Comparison of ENCODE assay signal across 8 cellular contexts in the genomic region with DNA sequence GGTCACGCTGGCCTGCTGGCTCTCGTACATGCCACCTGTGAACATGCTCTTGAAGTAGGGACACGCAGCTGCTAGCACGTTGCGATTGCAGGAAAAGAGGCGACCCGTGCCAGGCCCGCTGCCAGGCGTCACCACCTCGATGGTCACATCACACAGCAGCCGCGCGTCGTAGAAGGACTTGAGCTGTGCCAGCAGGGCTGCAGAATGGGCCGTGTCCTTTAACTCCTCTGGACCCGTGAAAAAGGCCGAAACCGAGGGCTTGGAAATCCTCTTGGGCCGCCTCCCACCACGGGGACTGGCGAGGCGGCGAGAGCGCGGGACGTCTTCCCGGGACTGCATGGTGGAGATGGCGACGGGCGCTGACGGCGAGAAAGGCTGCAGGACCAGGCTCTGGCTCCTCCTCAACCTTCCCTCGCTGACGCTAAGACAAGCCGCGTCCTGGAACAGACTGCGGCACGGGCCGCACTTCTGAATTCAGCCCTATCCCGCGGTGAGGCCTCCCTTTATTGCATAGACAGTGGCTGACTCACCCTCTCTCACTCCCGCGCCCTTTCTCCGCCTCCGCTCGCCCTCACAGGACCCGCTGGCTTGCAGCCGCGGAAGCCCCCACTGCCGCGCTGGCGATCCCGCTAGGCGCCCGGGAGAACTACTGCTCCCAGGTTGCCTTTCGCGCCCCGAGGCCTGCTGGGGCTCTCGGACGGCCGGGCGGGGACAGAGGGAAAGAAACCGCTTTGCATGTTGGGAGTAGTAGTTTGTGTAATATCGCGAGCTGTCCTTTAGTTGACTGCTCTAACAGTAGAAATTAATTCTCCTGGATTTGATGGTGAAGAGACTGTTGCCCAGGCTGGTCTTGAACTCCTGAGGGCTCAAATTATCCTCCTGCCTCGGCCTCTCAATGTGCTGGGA. TPM values are rescaled to one million over a fixed set of nuclear protein-coding genes. Genes with fewer than 3 reads are reported as not detected.
A peak's percentile ranks its signal among the peaks of the same experiment; 100 is the strongest.
DNase-seq lines count a peak whose midpoint lies in the region; ATAC-seq and TF ChIP-seq lines count a peak whose summit lies in the region.

A gene with protein sequence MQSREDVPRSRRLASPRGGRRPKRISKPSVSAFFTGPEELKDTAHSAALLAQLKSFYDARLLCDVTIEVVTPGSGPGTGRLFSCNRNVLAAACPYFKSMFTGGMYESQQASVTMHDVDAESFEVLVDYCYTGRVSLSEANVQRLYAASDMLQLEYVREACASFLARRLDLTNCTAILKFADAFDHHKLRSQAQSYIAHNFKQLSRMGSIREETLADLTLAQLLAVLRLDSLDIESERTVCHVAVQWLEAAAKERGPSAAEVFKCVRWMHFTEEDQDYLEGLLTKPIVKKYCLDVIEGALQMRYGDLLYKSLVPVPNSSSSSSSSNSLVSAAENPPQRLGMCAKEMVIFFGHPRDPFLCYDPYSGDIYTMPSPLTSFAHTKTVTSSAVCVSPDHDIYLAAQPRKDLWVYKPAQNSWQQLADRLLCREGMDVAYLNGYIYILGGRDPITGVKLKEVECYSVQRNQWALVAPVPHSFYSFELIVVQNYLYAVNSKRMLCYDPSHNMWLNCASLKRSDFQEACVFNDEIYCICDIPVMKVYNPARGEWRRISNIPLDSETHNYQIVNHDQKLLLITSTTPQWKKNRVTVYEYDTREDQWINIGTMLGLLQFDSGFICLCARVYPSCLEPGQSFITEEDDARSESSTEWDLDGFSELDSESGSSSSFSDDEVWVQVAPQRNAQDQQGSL (minus strand): TSS at position 651 of the 906 bp plus-strand sequence. CDS start 312 bp downstream, at position 339.

- peak within 1 kb of the TSS; percentile 95 for H3K27ac Mint-ChIP-seq in activated CD4-positive, alpha-beta T cell treated with anti-CD3 and anti-CD28 coated beads, Interleukin-2, amount 10 ng/mL, durations not matched to agents 24 days and 14 days

- peak within 1 kb of the TSS; percentile 79 for H3K27ac ChIP-seq in C4-2B
- peak within 1 kb of the TSS; percentile 53 to 94 for H3K27ac ChIP-seq in coronary artery
- H3K27ac ChIP-seq in layer of hippocampus (ENCODE audit: low read depth, low read length): peak within 1 kb of the TSS; percentile 88

- no peak for TF ChIP-seq CTCF in C4-2B (conservative IDR thresholded peaks at IDR 0.05)
- no peak for TF ChIP-seq CTCF in coronary artery (IDR thresholded peaks at IDR 0.05)

- H3K36me3 Mint-ChIP-seq in activated CD4-positive, alpha-beta T cell treated with anti-CD3 and anti-CD28 coated beads, Interleukin-2, amount 10 ng/mL, durations not matched to agents 24 days and 14 days (ENCODE audit: low read depth): peaks cover 28% of the 10 kb centered on the region

- peak; percentile 92 for ATAC-seq in GM19372 (IDR thresholded peaks at IDR 0.05; ENCODE audit: low read depth, unreplicated experiment)
- peak; percentile 96 for ATAC-seq in HG03521 (IDR thresholded peaks at IDR 0.05; ENCODE audit: unreplicated experiment)

- H3K4me1 Mint-ChIP-seq in activated CD4-positive, alpha-beta T cell treated with anti-CD3 and anti-CD28 coated beads, Interleukin-2, amount 10 ng/mL, durations not matched to agents 24 days and 14 days: peaks cover 40% of the 10 kb centered on the region

- peak within 1 kb of the TSS; percentile 90 for H3K4me3 Mint-ChIP-seq in activated CD4-positive, alpha-beta T cell treated with anti-CD3 and anti-CD28 coated beads, Interleukin-2, amount 10 ng/mL, durations not matched to agents 24 days and 14 days

- DNase-seq in NCI-H69 (lab: John Stamatoyannopoulos, UW): peak; percentile 92
- peak; percentile 97 for DNase-seq in activated CD4-positive, alpha-beta T cell treated with anti-CD3 and anti-CD28 coated beads, Interleukin-2, amount 10 ng/mL, durations not matched to agents 24 days and 14 days
- peak; percentile 95 for DNase-seq in coronary artery (ENCODE audit: low spot score)
- DNase-seq in stimulated activated CD4-positive, alpha-beta T cell treated with anti-CD3 and anti-CD28 coated beads, Interleukin-1b, Interleukin-23, amount 100 ng/mL, for 24 hours (ENCODE audit: low read depth in 4 of 4, low spot score in 1 of 4): peak; percentile 75 to 91 (median 84)

- peak within 1 kb of the TSS; percentile 93 for H3K4me3 ChIP-seq in coronary artery

- H3K27me3 Mint-ChIP-seq in activated CD4-positive, alpha-beta T cell treated with anti-CD3 and anti-CD28 coated beads, Interleukin-2, amount 10 ng/mL, durations not matched to agents 24 days and 14 days: no peaks in the 10 kb centered on the region

- intact Hi-C loops in activated CD4-positive, alpha-beta T cell treated with anti-CD3 and anti-CD28 coated beads, Interleukin-2, amount 10 ng/mL, durations not matched to agents 24 days and 14 days (cut with micrococcal nuclease): loop anchor here (1.0 to 10.0 kb wide), 5 partner anchors 62 to 419 kb away; a partner anchor contains a TSS

- peaks cover 14% of the 10 kb centered on the region for H3K9me3 Mint-ChIP-seq in activated CD4-positive, alpha-beta T cell treated with anti-CD3 and anti-CD28 coated beads, Interleukin-2, amount 10 ng/mL, durations not matched to agents 24 days and 14 days

- H3K27me3 ChIP-seq in layer of hippocampus (ENCODE audit: control insufficient read depth, insufficient read depth, low read length): no peaks in the 10 kb centered on the region

RNA-seq across cellular contexts. Expression of the gene that starts here (rescaled TPM):
- 5.6 and 6.2 TPM in 2 replicates for total RNA-seq in activated CD4-positive, alpha-beta T cell treated with anti-CD3 and anti-CD28 coated beads, Interleukin-2, amount 10 ng/mL, durations not matched to agents 24 days and 14 days

Comparison
In these comparisons a context has a peak if more than half of its experiments do, and no peak if none do; other contexts are left out.
1. Peak in every context shown above with its lines: DNase-seq, ATAC-seq, H3K4me3 ChIP-seq and H3K27ac ChIP-seq.